In genomic region chr7:106287786-106288185, GRCh38 we compare ENCODE assay signal across 12 cellular contexts.
"Had no signal": no experiment of that assay in that cellular context is flagged by ENCODE, and none has a peak within 500 bp of the region (broad histone marks: within the 10 kb centered on the region; RNA-seq: fewer than 3 reads in every experiment).

No MANE protein-coding gene starts in this region.

- FAIRE-seq: frontal cortex had no signal

- H3K36me3 ChIP-seq: breast epithelium, left lung had no signal

- H3K36me3 Mint-ChIP-seq: T-cell had no signal

- H3K27ac Mint-ChIP-seq: T-cell had no signal

- H3K4me3 Mint-ChIP-seq: activated naive CD8-positive, alpha-beta T cell; T-cell had no signal

- H3K4me3 ChIP-seq: breast epithelium, heart right ventricle, left lung had no signal

- H3K27me3 Mint-ChIP-seq: activated naive CD8-positive, alpha-beta T cell had no signal

- H3K27me3 ChIP-seq: breast epithelium, heart right ventricle, left lung had no signal

- H3K9me3 Mint-ChIP-seq: T-cell had no signal

- H3K4me1 ChIP-seq: breast epithelium had no signal

- ATAC-seq: heart right ventricle, left lung, T-cell had no signal

- H3K9me3 ChIP-seq: breast epithelium, heart right ventricle, left lung had no signal

- H3K27ac ChIP-seq: breast epithelium, heart right ventricle, left lung, VCaP had no signal

- DNase-seq: activated effector memory CD4-positive, alpha-beta T cell treated with Interleukin-2 at 50 U/mL for 16 hours; anterior cingulate cortex; heart right ventricle; islet precursor cell; left lung; retina; T-cell; trophoblast cell had no signal
